Comparison of ENCODE assay signal across 21 cellular contexts in the genomic region with DNA sequence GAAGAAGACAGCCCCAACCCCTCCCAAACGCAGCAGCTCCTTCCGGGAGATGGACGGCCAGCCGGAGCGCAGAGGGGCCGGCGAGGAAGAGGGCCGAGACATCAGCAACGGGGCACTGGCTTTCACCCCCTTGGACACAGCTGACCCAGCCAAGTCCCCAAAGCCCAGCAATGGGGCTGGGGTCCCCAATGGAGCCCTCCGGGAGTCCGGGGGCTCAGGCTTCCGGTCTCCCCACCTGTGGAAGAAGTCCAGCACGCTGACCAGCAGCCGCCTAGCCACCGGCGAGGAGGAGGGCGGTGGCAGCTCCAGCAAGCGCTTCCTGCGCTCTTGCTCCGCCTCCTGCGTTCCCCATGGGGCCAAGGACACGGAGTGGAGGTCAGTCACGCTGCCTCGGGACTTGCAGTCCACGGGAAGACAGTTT. TPM values are rescaled to one million over a fixed set of nuclear protein-coding genes. Genes with fewer than 3 reads are reported as not detected.
A peak's percentile ranks its signal among the peaks of the same experiment; 100 is the strongest.
DNase-seq lines count a peak whose midpoint lies in the region; TF ChIP-seq lines count a peak whose summit lies in the region.
"Had no signal": no experiment of that assay in that cellular context is flagged by ENCODE, and none has a peak within 500 bp of the region (broad histone marks: within the 10 kb centered on the region; RNA-seq: fewer than 3 reads in every experiment).

No MANE protein-coding gene starts in this region.

- H3K9ac ChIP-seq in parathyroid adenoma, result no peak overlapping the region
- H3K9ac ChIP-seq: BLaER1 treated with 17β-estradiol and CSF1 and Interleukin-3, amounts not matched to agents 10 nM and 100 nM had no signal

- TF ChIP-seq CTCF in RWPE1 (conservative IDR thresholded peaks at IDR 0.05; ENCODE audit: low read depth), result no peak
- TF ChIP-seq CTCF in dorsolateral prefrontal cortex (IDR thresholded peaks at IDR 0.05 in 54 of 56, conservative IDR thresholded peaks at IDR 0.05 in 2 of 56; ENCODE audit: low read depth in 1 of 56, partially characterized antibody in 56 of 56), result no peak
- TF ChIP-seq CTCF in parathyroid adenoma (IDR thresholded peaks at IDR 0.05), result no peak
- TF ChIP-seq CTCF in ascending aorta (IDR thresholded peaks at IDR 0.05), result no peak
- TF ChIP-seq CTCF in stomach (IDR thresholded peaks at IDR 0.05), result no peak

- H3K36me3 ChIP-seq in parathyroid adenoma (ENCODE audit: control insufficient read depth, insufficient read depth, low read length), result no peaks in the 10 kb centered on the region
- peaks cover 94 to 99% of the 10 kb centered on the region in 2 donors for H3K36me3 ChIP-seq in ascending aorta
- H3K36me3 ChIP-seq in stomach, result peaks cover 99 to 100% (median 100%) of the 10 kb centered on the region in 4 donors

- no peak for TF ChIP-seq POLR2A in stomach (IDR thresholded peaks at IDR 0.05)

- CTCF ChIA-PET in RWPE1 (lab: Yijun Ruan, JAX), result interaction anchor here (0.6 kb wide), 1 partner anchor 114 kb away, joined by 3 read pairs; no protein-coding TSS in a partner anchor

- H3K9me3 ChIP-seq in parathyroid adenoma (ENCODE audit: control insufficient read depth, low read length) (no peaks in the 10 kb centered on the region), ascending aorta (no peaks in the 10 kb centered on the region), stomach (no peaks in the 10 kb centered on the region)
- H3K9me3 ChIP-seq: BLaER1 treated with 17β-estradiol and CSF1 and Interleukin-3, amounts not matched to agents 10 nM and 100 nM; Caco-2; SJSA1 had no signal

- intact Hi-C loops in dorsolateral prefrontal cortex (cut with DNase I) (no loop called here), ascending aorta (cut with DNase I) (no loop called here), stomach (cut with DNase I; ENCODE audit: low total_unique reads) (no loop called here)

- H3K4me2 ChIP-seq in parathyroid adenoma (ENCODE audit: low read length), result peak overlapping the region; percentile 29
- H3K4me2 ChIP-seq: BLaER1 treated with 17β-estradiol and CSF1 and Interleukin-3, amounts not matched to agents 10 nM and 100 nM; PC-9 had no signal

- POLR2A ChIA-PET in RWPE1 (lab: Yijun Ruan, JAX; ENCODE audit: low non-redundant PET), result no interaction called here

- no peak overlapping the region for H3K4me3 ChIP-seq in dorsolateral prefrontal cortex
- H3K4me3 ChIP-seq in parathyroid adenoma (ENCODE audit: low read depth, low read length), result peak overlapping the region; percentile 35
- no peak overlapping the region for H3K4me3 ChIP-seq in ascending aorta
- H3K4me3 ChIP-seq in stomach, result no peak overlapping the region
- H3K4me3 ChIP-seq: BLaER1 treated with 17β-estradiol and CSF1 and Interleukin-3, amounts not matched to agents 10 nM and 100 nM; PC-9; SJSA1 had no signal

- TF ChIP-seq EP300 in stomach (IDR thresholded peaks at IDR 0.05), result no peak

- H3K27ac ChIP-seq in RWPE1, result peak overlapping the region; percentile 75; the same call in 1 of the 2 replicates
- H3K27ac ChIP-seq in dorsolateral prefrontal cortex, result peak overlapping the region in 32 of 59 donors; percentile 5 to 71 (median 58)
- H3K27ac ChIP-seq in parathyroid adenoma, result peak overlapping the region; percentile 98
- H3K27ac ChIP-seq in temporal lobe (ENCODE audit: low read depth, low read length), result peak overlapping the region; percentile 39
- no peak overlapping the region for H3K27ac ChIP-seq in ascending aorta
- H3K27ac ChIP-seq in stomach, result peak overlapping the region in 1 of 5 donors; percentile 66
- H3K27ac ChIP-seq: BLaER1 treated with 17β-estradiol and CSF1 and Interleukin-3, amounts not matched to agents 10 nM and 100 nM; PC-9; SJSA1 had no signal

- peak overlapping the region; percentile 50 for H2AFZ ChIP-seq in parathyroid adenoma
- H2AFZ ChIP-seq: PC-9 had no signal

- H3K27me3 ChIP-seq in dorsolateral prefrontal cortex, result no peaks in the 10 kb centered on the region
- H3K27me3 ChIP-seq in parathyroid adenoma (ENCODE audit: control insufficient read depth, insufficient read depth, low read length), result no peaks in the 10 kb centered on the region
- H3K27me3 ChIP-seq in ascending aorta, result no peaks in the 10 kb centered on the region
- H3K27me3 ChIP-seq in stomach, result no peaks in the 10 kb centered on the region
- H3K27me3 ChIP-seq: BLaER1 treated with 17β-estradiol and CSF1 and Interleukin-3, amounts not matched to agents 10 nM and 100 nM; SJSA1 had no signal

- DNase-seq in RWPE1 (ENCODE audit: low spot score) (no peak), dorsolateral prefrontal cortex (no peak), KBM-7 (no peak), ascending aorta (ENCODE audit: low spot score in 2 of 2) (no peak), stomach (no peak)
- DNase-seq: ACHN; Caco-2; CD4-positive, alpha-beta memory T cell; NCI-H1105; NCI-H146; NCI-H2029; NCI-H2227 treated with DMSO at 0.1 percent for 48 hours; NCI-H510A; PC-9 had no signal

- in situ Hi-C loops in KBM-7 (cut with MboI; ENCODE audit: low pct_unique_long_range_greater_than_20kb, low sequenced_read_pairs), result no loop called here

- WGBS in stomach, 5 donors, result 86 to 93% (median 90%) methylated on average over 22 to 25 of the region's 25 CpGs

- H3K79me2 ChIP-seq in parathyroid adenoma, result peaks cover 8% of the 10 kb centered on the region

- H3K4me1 ChIP-seq in parathyroid adenoma, result peaks cover 54% of the 10 kb centered on the region
- peaks cover 0 to 6% of the 10 kb centered on the region in 2 donors for H3K4me1 ChIP-seq in ascending aorta
- H3K4me1 ChIP-seq in stomach, result peaks cover 0 to 37% (median 12%) of the 10 kb centered on the region in 4 donors
- H3K4me1 ChIP-seq: BLaER1 treated with 17β-estradiol and CSF1 and Interleukin-3, amounts not matched to agents 10 nM and 100 nM; Caco-2; SJSA1 had no signal

RNA-seq across cellular contexts. Expression of gene QRFP, which starts 12.5 kb away (rescaled TPM):
- total RNA-seq in dorsolateral prefrontal cortex (not detected), temporal lobe (not detected), ascending aorta (not detected), stomach (not detected)
- polyA plus RNA-seq in stomach, result not detected
- total RNA-seq: Caco-2; CD4-positive, alpha-beta memory T cell; G401; H1; HT1080; PC-9; SJSA1 had no signal
- polyA plus RNA-seq: CD4-positive, alpha-beta memory T cell; H1 had no signal

RNA-seq across cellular contexts. Expression of gene ABL1, which starts 49.1 kb away (rescaled TPM):
- total RNA-seq in dorsolateral prefrontal cortex (10 to 100 TPM; 32.9 to 97.5 (median 48.2) TPM), temporal lobe (30.5 TPM), ascending aorta (99.1 TPM), stomach (10 to 100 TPM; 36.2 to 95.9 (median 61.4) TPM)
- 10 to 100 TPM; 19.0 to 34.2 (median 31.0) TPM for polyA plus RNA-seq in stomach

RNA-seq across cellular contexts. Expression of gene FIBCD1, which starts 54.9 kb away (rescaled TPM):
- 1 to 10 TPM in 87 of 120 experiments, under 1 TPM in 31, not detected in 2; 0.24 to 4.5 (median 1.6) TPM for total RNA-seq in dorsolateral prefrontal cortex
- 0.74 TPM for total RNA-seq in temporal lobe
- not detected for total RNA-seq in ascending aorta
- 1 to 10 TPM in 1 of 5 donors, under 1 TPM in 1, not detected in 3; 0.18 to 6.4 TPM for total RNA-seq in stomach
- under 1 TPM in 2 of 3 donors, not detected in 1; 0.20 to 0.61 TPM for polyA plus RNA-seq in stomach
- total RNA-seq: Caco-2; CD4-positive, alpha-beta memory T cell had no signal
- polyA plus RNA-seq: CD4-positive, alpha-beta memory T cell had no signal

Comparison
In these comparisons a context has a peak if more than half of its experiments do, and no peak if none do; other contexts are left out.
1. H3K27ac ChIP-seq: peak in RWPE1 (single experiment), dorsolateral prefrontal cortex (32 of 59), parathyroid adenoma (single experiment) and temporal lobe (single experiment); none in ascending aorta (0 of 2).